Comparison of ENCODE assay signal across 8 cellular contexts in genomic region chr11:3423138-3423715, GRCh38. TPM values are rescaled to one million over a fixed set of nuclear protein-coding genes. Genes with fewer than 3 reads are reported as not detected.
A peak's percentile ranks its signal among the peaks of the same experiment; 100 is the strongest.
DNase-seq lines count a peak whose midpoint lies in the region; TF ChIP-seq lines count a peak whose summit lies in the region.
"Not testable (repeated sequence)": the region's sequence is repeated elsewhere in the genome, so short reads cannot be mapped to it uniquely, and the experiment has no call there.

No MANE protein-coding gene starts in this region.

- not testable (repeated sequence) for H4K20me1 ChIP-seq in neural progenitor cell (ENCODE audit: low read depth)

- TF ChIP-seq CTCF in HEK293 (tag by site-specific recombination; IDR thresholded peaks at IDR 0.05); neural progenitor cell (IDR thresholded peaks at IDR 0.05); thyroid gland (IDR thresholded peaks at IDR 0.05): not testable (repeated sequence)

- H3K9me3 ChIP-seq in CD4-positive, alpha-beta memory T cell (ENCODE audit: control insufficient read depth in 1 of 2, low read length in 2 of 2); HEK293 (ENCODE audit: control insufficient read depth, insufficient read depth, low read depth, low read length); duodenal mucosa (ENCODE audit: control insufficient read depth in 1 of 2, low read length in 2 of 2); iPS-18a (ENCODE audit: control insufficient read depth, low read depth, low read length); neural progenitor cell (ENCODE audit: low read depth); thyroid gland: not testable (repeated sequence)

- intact Hi-C loops in CD4-positive, alpha-beta memory T cell (cut with micrococcal nuclease), result loop anchor here (1.0 to 5.0 kb wide), 3 partner anchors 32 to 431 kb away; partner anchors contain the start of genes NAP1L4 and ZNF195
- intact Hi-C loops in thyroid gland (cut with DNase I), result not testable (repeated sequence)

- not testable (repeated sequence) for H3F3A ChIP-seq in neural progenitor cell (ENCODE audit: low read depth)

- peak overlapping the region; percentile 51 to 98 (median 96) for H3K27ac Mint-ChIP-seq in CD4-positive, alpha-beta memory T cell
- H3K27ac Mint-ChIP-seq in neural progenitor cell, result not testable (repeated sequence)

- peak overlapping the region; percentile 73 for H3K4me2 ChIP-seq in neural progenitor cell

- peak in 1 of 2 donors; percentile 66 for TF ChIP-seq POLR2A in thyroid gland (IDR thresholded peaks at IDR 0.05)

- peak overlapping the region; percentile 33 to 70 for H3K9ac ChIP-seq in duodenal mucosa (ENCODE audit: low read depth in 1 of 2, low read length in 2 of 2)
- H3K9ac ChIP-seq in iPS-18a (ENCODE audit: low read length); neural progenitor cell: not testable (repeated sequence)

- peak overlapping the region; percentile 68 for H3K27ac ChIP-seq in CD4-positive, alpha-beta memory T cell (ENCODE audit: low read depth, low read length)
- H3K27ac ChIP-seq in HEK293 (ENCODE audit: extremely low read depth, low read depth, low read length) (peak overlapping the region; percentile 46; the same call in 1 of the 2 replicates), duodenal mucosa (ENCODE audit: low read depth, low read length) (peak overlapping the region; percentile 50), thyroid gland (peak overlapping the region; percentile 50 to 59 (median 53))
- not testable (repeated sequence) for H3K27ac ChIP-seq in iPS-18a (ENCODE audit: low read length); neural progenitor cell

- POLR2A ChIA-PET in CD4-positive, alpha-beta memory T cell (lab: Charles Lee; ENCODE audit: partially characterized antibody), result interaction anchor here (1.0 kb wide), 1 partner anchor 45 kb away, joined by 3 read pairs; no protein-coding TSS in a partner anchor
- POLR2A ChIA-PET in HEK293 (lab: Yijun Ruan, JAX), result interaction anchor here (0.6 kb wide), 1 partner anchor 325 kb away, joined by 3 read pairs; no protein-coding TSS in a partner anchor

- peak overlapping the region; percentile 89 to 98 (median 94) for H3K4me3 Mint-ChIP-seq in CD4-positive, alpha-beta memory T cell
- H3K4me3 Mint-ChIP-seq in neural progenitor cell, result peak overlapping the region; percentile 92

- 1 to 2% methylated on average over 23 to 27 of the region's 45 CpGs for WGBS in thyroid gland, 2 donors

- not testable (repeated sequence) for H2AFZ ChIP-seq in neural progenitor cell (replicated peaks)

- not testable (repeated sequence) for H3K4me1 ChIP-seq in CD4-positive, alpha-beta memory T cell (ENCODE audit: insufficient read depth, low read length); HEK293 (ENCODE audit: control insufficient read depth, insufficient read depth, low read length); duodenal mucosa (ENCODE audit: control insufficient read depth in 1 of 2, insufficient read depth in 2 of 2, low read length in 2 of 2); iPS-18a (ENCODE audit: control insufficient read depth, low read depth, low read length); neural progenitor cell; thyroid gland

- CTCF ChIA-PET in CD4-positive, alpha-beta memory T cell (lab: Charles Lee; ENCODE audit: partially characterized antibody); HEK293 (lab: Yijun Ruan, JAX): not testable (repeated sequence)

- not testable (repeated sequence) for H3K27me3 ChIP-seq in CD4-positive, alpha-beta memory T cell (ENCODE audit: insufficient read depth, low read length); duodenal mucosa (ENCODE audit: control insufficient read depth in 1 of 2, insufficient read depth in 2 of 2, low read length in 2 of 2); iPS-18a (ENCODE audit: control insufficient read depth, insufficient read depth, low read length); neural progenitor cell; thyroid gland

- peak in 1 of 5 donors; percentile 11 for DNase-seq in CD4-positive, alpha-beta memory T cell
- peak; percentile 67 for DNase-seq in NCI-H82 treated with DMSO at 0.1 percent for 48 hours (lab: John Stamatoyannopoulos, UW; ENCODE audit: unreplicated experiment)
- peak; percentile 0 for DNase-seq in activated T-cell treated with anti-CD3 and anti-CD28 coated beads for 4 hours
- DNase-seq in neural progenitor cell (ENCODE audit: low spot score); thyroid gland: not testable (repeated sequence)

- H3K79me2 ChIP-seq in neural progenitor cell (ENCODE audit: low read depth), result not testable (repeated sequence)

- not testable (repeated sequence) for H3K9me3 Mint-ChIP-seq in CD4-positive, alpha-beta memory T cell; neural progenitor cell

- H3K4me3 ChIP-seq in CD4-positive, alpha-beta memory T cell (ENCODE audit: low read length in 2 of 2), result peak overlapping the region in 1 of 2 donors; percentile 60
- H3K4me3 ChIP-seq in HEK293 (ENCODE audit: low read depth, low read length) (peak overlapping the region; percentile 55), duodenal mucosa (ENCODE audit: low read depth in 1 of 2, low read length in 2 of 2) (peak overlapping the region; percentile 47 to 71), iPS-18a (ENCODE audit: low read length) (peak overlapping the region; percentile 56), neural progenitor cell (peak overlapping the region; percentile 58), thyroid gland (replicated peaks in 1 of 3) (peak overlapping the region in 2 of 3 donors; percentile 49 to 76)

- H3K36me3 ChIP-seq in CD4-positive, alpha-beta memory T cell (ENCODE audit: insufficient read depth, low read length); HEK293 (ENCODE audit: control insufficient read depth in 2 of 2, insufficient read depth in 1 of 2, low read length in 2 of 2); duodenal mucosa (ENCODE audit: control insufficient read depth in 1 of 2, insufficient read depth in 2 of 2, low read length in 2 of 2); iPS-18a (ENCODE audit: control insufficient read depth, low read depth, low read length); neural progenitor cell; thyroid gland: not testable (repeated sequence)

- H3K36me3 Mint-ChIP-seq in CD4-positive, alpha-beta memory T cell; neural progenitor cell: not testable (repeated sequence)

- peaks cover 4 to 16% (median 11%) of the 10 kb centered on the region in 4 donors for H3K4me1 Mint-ChIP-seq in CD4-positive, alpha-beta memory T cell
- peaks cover 18% of the 10 kb centered on the region for H3K4me1 Mint-ChIP-seq in neural progenitor cell

- H3K27me3 Mint-ChIP-seq in CD4-positive, alpha-beta memory T cell, result not testable (repeated sequence)
- peaks cover 13% of the 10 kb centered on the region for H3K27me3 Mint-ChIP-seq in neural progenitor cell (ENCODE audit: insufficient read depth, low read depth)

TF ChIP-seq in HEK293, 187 proteins besides CTCF, POLR2A, EP300 and RAD21 (continues in another document):
- TF ChIP-seq ZBTB48 (tag by site-specific recombination; IDR thresholded peaks at IDR 0.05), result peak; percentile 73
- TF ChIP-seq ZBTB17 (tag by site-specific recombination; IDR thresholded peaks at IDR 0.05), result peak; percentile 42; the same call in 1 of the 2 replicates
- peak; percentile 69 for TF ChIP-seq PATZ1 (tag by site-specific recombination; IDR thresholded peaks at IDR 0.05)
- 0 out of 2 replicates have a peak, but pooled peaks have one; percentile 22 for TF ChIP-seq ZNF501 (tag by site-specific recombination; IDR thresholded peaks at IDR 0.05)
- TF ChIP-seq ZNF335 (tag by site-specific recombination; conservative IDR thresholded peaks at IDR 0.05), result peak; percentile 92
- TF ChIP-seq ZNF600 (tag by site-specific recombination; IDR thresholded peaks at IDR 0.05), result 0 out of 2 replicates have a peak, but pooled peaks have one; percentile 35
- TF ChIP-seq KLF8 (tag by site-specific recombination; IDR thresholded peaks at IDR 0.05), result peak; percentile 39; the same call in 1 of the 2 replicates
- peak; percentile 25; the same call in 1 of the 2 replicates for TF ChIP-seq SP2 (tag by site-specific recombination; IDR thresholded peaks at IDR 0.05)
- peak; percentile 56; the same call in 1 of the 2 replicates for TF ChIP-seq GLIS2 (tag by site-specific recombination; IDR thresholded peaks at IDR 0.05)

RNA-seq across cellular contexts. Expression of gene ZNF195, which starts 44.3 kb away (rescaled TPM):
- total RNA-seq in CD4-positive, alpha-beta memory T cell, result 10 to 100 TPM; 35.8 to 37.1 TPM
- 10 to 100 TPM; 22.4 to 26.8 TPM for polyA plus RNA-seq in CD4-positive, alpha-beta memory T cell
- total RNA-seq in neural progenitor cell (ENCODE audit: low replicate concordance) (57.9 and 72.2 TPM in 2 replicates), thyroid gland (10 to 100 TPM; 21.1 to 31.8 (median 26.7) TPM)
